ENCODE assay signal across 34 cellular contexts in the genomic region with DNA sequence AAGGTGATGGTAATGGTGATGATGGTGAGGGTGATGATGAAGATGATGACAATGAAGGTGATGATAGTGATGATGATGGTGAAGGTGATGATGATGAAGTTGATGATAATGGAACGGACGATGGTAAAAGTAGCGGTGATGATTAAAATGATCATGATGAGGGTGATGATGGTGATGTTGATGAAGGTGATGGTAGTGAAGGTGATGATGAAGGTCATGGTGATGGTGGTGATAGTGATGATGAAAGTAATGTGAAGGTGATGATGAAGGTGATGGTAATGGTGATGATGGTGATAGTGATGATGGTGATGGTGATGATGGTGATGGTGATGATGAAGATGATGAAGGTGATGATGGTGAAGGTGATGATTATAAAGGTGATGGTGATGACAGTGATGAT.
"Had no signal": no experiment of that assay in that cellular context is flagged by ENCODE, and none has a peak within 500 bp of the region (broad histone marks: within the 10 kb centered on the region; RNA-seq: fewer than 3 reads in every experiment).

No MANE protein-coding gene starts in this region.

- H3K36me3 ChIP-seq: esophagus squamous epithelium, gastroesophageal sphincter, heart right ventricle, WERI-Rb-1 had no signal

- H3K27ac Mint-ChIP-seq: activated B cell treated with CpG ODN at 0.5 μM for 24 hours; activated CD8-positive, alpha-beta T cell treated with anti-CD3 and anti-CD28 coated beads for 36 hours; activated naive CD8-positive, alpha-beta T cell; activated T-helper 17 cell treated with anti-CD3 and anti-CD28 coated beads, Interleukin-2, amount 50 U/mL, for 72 hours; effector memory CD8-positive, alpha-beta T cell; T-helper 17 cell; T-helper 2 cell treated with Interferon-gamma antibody and Interleukin-4, amounts not matched to agents 5 μg/mL and 100 μg/mL, for 36 hours had no signal

- H3K4me1 ChIP-seq: body of pancreas, esophagus squamous epithelium, gastroesophageal sphincter had no signal

- H3K4me1 Mint-ChIP-seq: activated B cell treated with CpG ODN at 0.5 μM for 24 hours; activated T-helper 17 cell treated with anti-CD3 and anti-CD28 coated beads, Interleukin-2, amount 50 U/mL, for 72 hours; T-helper 17 cell had no signal

- H3K27ac ChIP-seq: body of pancreas, epithelial cell of prostate, esophagus squamous epithelium, gastroesophageal sphincter, heart right ventricle, WERI-Rb-1 had no signal

- H3K9me3 ChIP-seq: body of pancreas, esophagus squamous epithelium, gastroesophageal sphincter had no signal

- H3K4me3 Mint-ChIP-seq: activated B cell treated with CpG ODN at 0.5 μM for 24 hours; activated CD8-positive, alpha-beta T cell treated with anti-CD3 and anti-CD28 coated beads for 36 hours; activated naive CD8-positive, alpha-beta T cell; activated T-cell treated with anti-CD3 and anti-CD28 coated beads, Interleukin-2, amount 50 U/mL, for 4 hours; activated T-helper 17 cell treated with anti-CD3 and anti-CD28 coated beads, Interleukin-2, amount 50 U/mL, for 72 hours; effector memory CD8-positive, alpha-beta T cell; T-helper 17 cell; T-helper 2 cell treated with Interferon-gamma antibody and Interleukin-4, amounts not matched to agents 5 μg/mL and 100 μg/mL, for 36 hours had no signal

- FAIRE-seq: colon, endometrium, endothelial cell of umbilical vein had no signal

- H3K9me3 Mint-ChIP-seq: activated B cell treated with CpG ODN at 0.5 μM for 24 hours; activated CD8-positive, alpha-beta T cell treated with anti-CD3 and anti-CD28 coated beads for 36 hours; activated T-cell treated with anti-CD3 and anti-CD28 coated beads, Interleukin-2, amount 50 U/mL, for 4 hours; activated T-helper 17 cell treated with anti-CD3 and anti-CD28 coated beads, Interleukin-2, amount 50 U/mL, for 72 hours; effector memory CD8-positive, alpha-beta T cell; T-helper 2 cell treated with Interferon-gamma antibody and Interleukin-4, amounts not matched to agents 5 μg/mL and 100 μg/mL, for 36 hours had no signal

- H3K27me3 Mint-ChIP-seq: activated naive CD8-positive, alpha-beta T cell; activated T-helper 17 cell treated with anti-CD3 and anti-CD28 coated beads, Interleukin-2, amount 50 U/mL, for 72 hours; T-helper 17 cell had no signal

- H3K4me3 ChIP-seq: body of pancreas, esophagus squamous epithelium, gastroesophageal sphincter, heart right ventricle had no signal

- DNase-seq: activated B cell treated with CpG ODN at 0.5 μM for 24 hours; activated CD4-positive, alpha-beta T cell treated with anti-CD3 and anti-CD28 coated beads for 48 hours; activated CD4-positive, alpha-beta T cell treated with anti-CD3 and anti-CD28 coated beads, Interleukin-2, amount 50 U/mL, for 1 hour; activated CD4-positive, alpha-beta T cell treated with anti-CD3 and anti-CD28 coated beads, Interleukin-2, amount 50 U/mL, for 48 hours; activated CD8-positive, alpha-beta memory T cell treated with anti-CD3 and anti-CD28 coated beads for 24 hours; activated CD8-positive, alpha-beta T cell treated with anti-CD3 and anti-CD28 coated beads for 36 hours; activated effector memory CD4-positive, alpha-beta T cell treated with Interleukin-2 at 50 U/mL for 16 hours; activated gamma-delta T cell treated with Interleukin-2 at 50 U/mL for 16 hours; activated naive CD4-positive, alpha-beta T cell treated with anti-CD3 and anti-CD28 coated beads, Interleukin-2, amount 50 U/mL, for 16 hours; activated naive CD4-positive, alpha-beta T cell treated with Interleukin-2 at 50 U/mL for 16 hours; activated T-cell treated with anti-CD3 and anti-CD28 coated beads, Interleukin-2, amount 50 U/mL, for 4 hours; amniotic stem cell; anterior cingulate cortex; body of pancreas; caudate nucleus; cortex of kidney; dermis blood vessel endothelial cell; effector CD4-positive, alpha-beta T cell; effector memory CD8-positive, alpha-beta T cell; esophagus squamous epithelium; foreskin melanocyte; heart right ventricle; T-helper 17 cell; T1000; WERI-Rb-1 had no signal

- H3K36me3 Mint-ChIP-seq: activated naive CD8-positive, alpha-beta T cell had no signal

- ATAC-seq: activated CD4-positive, CD25-positive, alpha-beta regulatory T cell treated with anti-CD3 and anti-CD28 coated beads, Interleukin-2, amount 50 U/mL, for 24 hours; activated CD8-positive, alpha-beta T cell treated with anti-CD3 and anti-CD28 coated beads for 36 hours; activated T-cell treated with anti-CD3 and anti-CD28 coated beads, Interleukin-2, amount 50 U/mL, for 4 hours; activated T-helper 17 cell treated with anti-CD3 and anti-CD28 coated beads, Interleukin-2, amount 50 U/mL, for 72 hours; body of pancreas; effector memory CD8-positive, alpha-beta T cell; gastroesophageal sphincter; heart right ventricle; T-helper 17 cell had no signal

- H3K27me3 ChIP-seq: body of pancreas, esophagus squamous epithelium had no signal
